20 cellular contexts compared by ENCODE assay signal in genomic region chr12:31662176-31662849, GRCh38.
"Had no signal": no experiment of that assay in that cellular context is flagged by ENCODE, and none has a peak within 500 bp of the region (broad histone marks: within the 10 kb centered on the region; RNA-seq: fewer than 3 reads in every experiment).

No MANE protein-coding gene starts in this region.

- H3K27me3 Mint-ChIP-seq: activated naive CD8-positive, alpha-beta T cell; T-helper 17 cell had no signal

- H3K9me3 ChIP-seq: esophagus muscularis mucosa, lower lobe of right lung, psoas muscle, testis, uterus had no signal

- H3K27ac Mint-ChIP-seq: T-helper 17 cell had no signal

- FAIRE-seq: endometrium, TTC549 had no signal

- H3K27me3 ChIP-seq: brain microvascular endothelial cell, esophagus muscularis mucosa, testis, uterus had no signal

- H3K4me1 ChIP-seq: testis, uterus had no signal

- H3K4me3 Mint-ChIP-seq: activated naive CD8-positive, alpha-beta T cell; T-helper 17 cell had no signal

- H3K36me3 ChIP-seq: brain microvascular endothelial cell, lower lobe of right lung, uterus had no signal

- ATAC-seq: lower lobe of right lung; psoas muscle; sciatic nerve; stimulated activated naive CD8-positive, alpha-beta T cell treated with anti-CD3 and anti-CD28 coated beads, Interleukin-15, Interleukin-2, amounts not matched to agents 100 U/mL and 50 U/mL, for 24 hours; T-helper 17 cell had no signal

- DNase-seq: activated CD4-positive, alpha-beta T cell treated with anti-CD3 and anti-CD28 coated beads, Interleukin-2, amount 50 U/mL, for 1 hour; activated CD4-positive, CD25-positive, alpha-beta regulatory T cell; activated T-cell treated with anti-CD3 and anti-CD28 coated beads, Interleukin-2, amount 50 U/mL, for 1 hour; brain microvascular endothelial cell; cerebellar nuclear complex; glutamatergic neuron; lower lobe of right lung; midbrain; occipital lobe; psoas muscle; stimulated activated CD4-positive, alpha-beta T cell treated with anti-CD3 and anti-CD28 coated beads, Interleukin-2, amount 100 ng/mL, for 24 hours; stimulated activated naive CD8-positive, alpha-beta T cell treated with anti-CD3 and anti-CD28 coated beads, Interleukin-15, Interleukin-2, amounts not matched to agents 100 U/mL and 50 U/mL, for 24 hours; T-helper 17 cell; testis; uterus had no signal

- H3K4me3 ChIP-seq: esophagus muscularis mucosa, lower lobe of right lung, psoas muscle, testis, uterus had no signal

- H3K27ac ChIP-seq: brain microvascular endothelial cell, esophagus muscularis mucosa, lower lobe of right lung, psoas muscle, testis, uterus had no signal
